ENCODE assay signal across 8 cellular contexts in genomic region chr19:54158812-54159351, GRCh38. TPM values are rescaled to one million over a fixed set of nuclear protein-coding genes. Genes with fewer than 3 reads are reported as not detected.
DNase-seq lines count a peak whose midpoint lies in the region; ATAC-seq and TF ChIP-seq lines count a peak whose summit lies in the region.

No MANE protein-coding gene starts in this region.

- peak overlapping the region; percentile 91 for H3K9ac ChIP-seq in adipocyte (ENCODE audit: low read length)

- H3K27ac ChIP-seq in layer of hippocampus (ENCODE audit: low read depth, low read length) (peak overlapping the region; percentile 99), stomach (peak overlapping the region; percentile 96 to 100 (median 98))

- H3K4me3 ChIP-seq in LNCaP clone FGC (ENCODE audit: low read depth, low read length) = peak overlapping the region; percentile 62
- H3K4me3 ChIP-seq in adipocyte (ENCODE audit: low read length) = peak overlapping the region; percentile 85
- H3K4me3 ChIP-seq in stomach = peak overlapping the region; percentile 46 to 89 (median 76)

- no peaks in the 10 kb centered on the region for H3K27me3 ChIP-seq in adipocyte (replicated peaks; ENCODE audit: control insufficient read depth, insufficient read depth, low read length)
- no peaks in the 10 kb centered on the region for H3K27me3 ChIP-seq in layer of hippocampus (ENCODE audit: control insufficient read depth, insufficient read depth, low read length)
- no peaks in the 10 kb centered on the region for H3K27me3 ChIP-seq in stomach

- peak overlapping the region; percentile 88 to 95 for H3K4me3 Mint-ChIP-seq in CD14-positive monocyte

- H3K27me3 Mint-ChIP-seq in CD14-positive monocyte (ENCODE audit: low read depth in 3 of 3) = peaks cover 0 to 8% (median under 1%) of the 10 kb centered on the region in 3 donors

- peaks cover 42% of the 10 kb centered on the region for H3K36me3 ChIP-seq in adipocyte (ENCODE audit: control insufficient read depth, insufficient read depth, low read length, severe bottlenecking)
- peaks cover 41 to 44% (median 44%) of the 10 kb centered on the region in 4 donors for H3K36me3 ChIP-seq in stomach

- DNase-seq in CD14-positive monocyte (ENCODE audit: low spot score) (no peak), LNCaP clone FGC (ENCODE audit: low read depth) (no peak), adipocyte (ENCODE audit: low read depth) (peak; percentile 58), stomach (no peak), NCI-H526 treated with DMSO at 0.1 percent for 48 hours (lab: John Stamatoyannopoulos, UW) (no peak), SW480 (ENCODE audit: low spot score) (no peak)

- no peak for TF ChIP-seq EP300 in stomach (IDR thresholded peaks at IDR 0.05)

- H3K36me3 Mint-ChIP-seq in CD14-positive monocyte = peaks cover 35 to 43% of the 10 kb centered on the region in 2 donors

- H3K9me3 Mint-ChIP-seq in CD14-positive monocyte = no peaks in the 10 kb centered on the region

- peak overlapping the region; percentile 96 to 99 (median 98) for H3K27ac Mint-ChIP-seq in CD14-positive monocyte

- intact Hi-C loops in CD14-positive monocyte (cut with micrococcal nuclease) = loop anchor here (1.0 to 2.0 kb wide), 3 partner anchors 22 to 32 kb away; partner anchors contain the start of genes CNOT3 (in 2 of the 2) and TSEN34 (in 1 of the 2)
- intact Hi-C loops in stomach (cut with DNase I; ENCODE audit: low total_unique reads) = no loop called here

- H3K4me1 ChIP-seq in adipocyte (ENCODE audit: control insufficient read depth, insufficient read depth, low read length) (peaks cover 32% of the 10 kb centered on the region), stomach (peaks cover 39 to 63% (median 53%) of the 10 kb centered on the region in 4 donors)

- TF ChIP-seq CTCF in CD14-positive monocyte (IDR thresholded peaks at IDR 0.05) (no peak), LNCaP clone FGC (IDR thresholded peaks at IDR 0.05; ENCODE audit: control insufficient read depth, extremely low read depth, insufficient read depth) (no peak), stomach (IDR thresholded peaks at IDR 0.05) (no peak)

- peaks cover 53% of the 10 kb centered on the region for H3K4me1 Mint-ChIP-seq in CD14-positive monocyte

- TF ChIP-seq POLR2A in stomach (IDR thresholded peaks at IDR 0.05) = no peak

- WGBS in stomach, 5 donors = 5 to 7% (median 6%) methylated on average over 19 of the region's 19 CpGs

- H3K9me3 ChIP-seq in adipocyte (ENCODE audit: control insufficient read depth, low read length) (no peaks in the 10 kb centered on the region), stomach (no peaks in the 10 kb centered on the region)

- ATAC-seq in GM18498 (IDR thresholded peaks at IDR 0.05; ENCODE audit: unreplicated experiment) = no peak

RNA-seq across cellular contexts. Expression of gene LENG1, which starts 0.6 kb away (rescaled TPM):
- polyA plus RNA-seq in CD14-positive monocyte (1 to 10 TPM; 4.2 to 5.4 TPM), stomach (10 to 100 TPM in 1 of 3 donors, 1 to 10 TPM in 2; 8.2 to 12.0 (median 8.6) TPM)
- 10 to 100 TPM in 2 of 5 donors, 1 to 10 TPM in 1, not detected in 2; 4.2 to 35.6 (median 21.0) TPM for total RNA-seq in stomach

RNA-seq across cellular contexts. Expression of gene TMC4, which starts 14.1 kb away (rescaled TPM):
- polyA plus RNA-seq in CD14-positive monocyte (1 to 10 TPM; 1.5 to 2.5 TPM), stomach (10 to 100 TPM; 33.4 to 49.8 (median 39.3) TPM)
- 10 to 100 TPM; 28.0 to 99.5 (median 47.1) TPM for total RNA-seq in stomach

RNA-seq across cellular contexts. Expression of gene CNOT3, which starts 21.3 kb away (rescaled TPM):
- polyA plus RNA-seq in CD14-positive monocyte (1 to 10 TPM; 3.0 to 4.2 TPM), stomach (10 to 100 TPM; 18.2 to 40.5 (median 22.3) TPM)
- 100 to 1,000 TPM in 1 of 5 donors, 10 to 100 TPM in 4; 11.2 to 100 (median 36.2) TPM for total RNA-seq in stomach

RNA-seq across cellular contexts. Expression of gene MBOAT7, which starts 30.5 kb away (rescaled TPM):
- polyA plus RNA-seq in CD14-positive monocyte (100 to 1,000 TPM in 1 of 2 donors, 10 to 100 TPM in 1; 84.0 to 115 TPM), stomach (10 to 100 TPM; 14.1 to 20.6 (median 19.1) TPM)
- 1,000 to 10,000 TPM in 1 of 5 donors, 100 to 1,000 TPM in 1, 10 to 100 TPM in 3; 22.0 to 1,215 (median 95.1) TPM for total RNA-seq in stomach

RNA-seq across cellular contexts. Expression of gene TSEN34, which starts 32.2 kb away (rescaled TPM):
- polyA plus RNA-seq in CD14-positive monocyte (100 to 1,000 TPM; 109 to 125 TPM), stomach (10 to 100 TPM; 35.3 to 54.1 (median 45.1) TPM)
- total RNA-seq in stomach = 100 to 1,000 TPM in 1 of 5 donors, 10 to 100 TPM in 4; 25.5 to 147 (median 34.5) TPM

Comparison
In these comparisons a context has a peak if more than half of its experiments do, and no peak if none do; other contexts are left out.
1. RNA of gene TMC4, which starts 14.1 kb away (polyA plus RNA-seq): 33.4 to 49.8 TPM in stomach; 1.5 to 2.5 TPM in CD14-positive monocyte; every median in the first group is over 4 times any median in the second.
2. Peak in every context shown above with its lines, with median percentiles within 50 percentile points of each other: H3K4me3 ChIP-seq.